Comparison of ENCODE assay signal across 1 cellular context in genomic region chr5:56479701-56480304, GRCh38.
TF ChIP-seq lines count a peak whose summit lies in the region.

No MANE protein-coding gene starts in this region.

TF ChIP-seq in GM23338, 12 proteins besides CTCF, POLR2A, EP300 and RAD21 (continued from another document):
- TF ChIP-seq ZNF462 (CRISPR knock-in tag; IDR thresholded peaks at IDR 0.05) (no peak), CREB1 (CRISPR knock-in tag; IDR thresholded peaks at IDR 0.05; ENCODE audit: low read depth) (no peak)
TF ChIP-seq in GM23338: peak in this region for 0.
